8 cellular contexts compared by ENCODE assay signal in the genomic region with DNA sequence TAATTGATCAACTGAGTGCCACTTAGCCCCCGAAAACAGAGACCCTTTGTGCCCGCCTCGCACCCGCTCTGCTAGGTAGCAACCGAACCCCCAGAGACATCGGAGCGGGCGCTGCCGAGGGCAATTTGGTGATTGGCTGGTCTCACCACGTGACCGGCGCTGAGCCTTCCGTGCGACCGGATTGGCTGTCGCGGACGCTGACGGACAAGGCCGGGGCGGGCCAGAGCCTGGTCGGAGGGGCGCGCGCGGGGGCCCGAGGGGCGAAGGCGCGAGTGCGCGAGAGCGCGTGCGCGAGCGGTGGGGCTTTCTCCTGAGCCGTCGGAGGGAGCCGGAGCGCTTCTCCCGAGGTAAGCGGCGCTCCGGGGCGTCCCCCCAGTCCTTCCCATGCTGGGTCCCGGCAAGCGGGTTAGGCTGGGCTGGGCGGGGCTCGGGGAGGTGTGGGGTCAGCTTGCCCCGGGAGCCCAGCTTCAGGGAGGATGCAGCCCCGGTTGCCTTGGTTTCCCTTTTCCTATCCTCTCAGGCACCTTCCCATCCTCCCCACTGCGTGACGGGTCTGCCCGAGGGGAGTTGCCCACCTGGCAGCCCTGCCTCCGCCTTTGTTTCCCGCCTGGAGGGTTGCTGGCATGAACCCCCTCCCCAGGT. TPM values are rescaled to one million over a fixed set of nuclear protein-coding genes. Genes with fewer than 3 reads are reported as not detected.
DNase-seq lines count a peak whose midpoint lies in the region; ATAC-seq and TF ChIP-seq lines count a peak whose summit lies in the region.

TSS of gene TMEM108 (plus strand) at position 303 of the 642 bp plus-strand sequence.

- no peaks in the 10 kb centered on the region for H3K36me3 ChIP-seq in HUES64 (ENCODE audit: insufficient read depth, low read length)

- peak in 15 of 56 donors; percentile 7 to 34 (median 16) for TF ChIP-seq CTCF in dorsolateral prefrontal cortex (IDR thresholded peaks at IDR 0.05 in 54 of 56, conservative IDR thresholded peaks at IDR 0.05 in 2 of 56; ENCODE audit: low read depth in 1 of 56, partially characterized antibody in 56 of 56)

- in situ Hi-C loops in SK-MEL-5 (cut with HindIII; ENCODE audit: low pct_unique_long_range_greater_than_20kb, low sequenced_read_pairs) = no loop called here

- under 1% methylated on average over 57 of the region's 57 CpGs for WGBS in HUES64

- no peak for ATAC-seq in GM21737 (IDR thresholded peaks at IDR 0.05; ENCODE audit: unreplicated experiment)

- peak within 1 kb of the TSS; percentile 78 for H3K4me3 ChIP-seq in HUES64 (ENCODE audit: low read length)
- peak within 1 kb of the TSS; percentile 52 to 96 (median 86) for H3K4me3 ChIP-seq in dorsolateral prefrontal cortex

- peaks cover 34% of the 10 kb centered on the region for H3K27me3 ChIP-seq in HUES64 (ENCODE audit: insufficient read depth, low read length)
- no peaks in the 10 kb centered on the region for H3K27me3 ChIP-seq in dorsolateral prefrontal cortex

- peaks cover 25% of the 10 kb centered on the region for H3K4me1 ChIP-seq in HUES64 (ENCODE audit: insufficient read depth, low read length)

- no peak within 1 kb of the TSS for H3K27ac ChIP-seq in HUES64 (ENCODE audit: low read depth, low read length)
- peak within 1 kb of the TSS in 51 of 59 donors; percentile 4 to 88 (median 73) for H3K27ac ChIP-seq in dorsolateral prefrontal cortex

- peak within 1 kb of the TSS; percentile 22 for H3K9ac ChIP-seq in HUES64 (ENCODE audit: low read depth, low read length)

- DNase-seq in DMS114 treated with DMSO at 0.1 percent for 48 hours (lab: John Stamatoyannopoulos, UW; ENCODE audit: unreplicated experiment) = peak; percentile 50
- peak; percentile 58 for DNase-seq in SK-MEL-5 (ENCODE audit: low read depth, low spot score)
- DNase-seq in dorsolateral prefrontal cortex = peak; percentile 89 to 98 (median 95)
- peak; percentile 95 for DNase-seq in left kidney (ENCODE audit: low read depth, low spot score)
- DNase-seq in stimulated activated CD4-positive, alpha-beta T cell treated with anti-CD3 and anti-CD28 coated beads, Interleukin-1b, Interleukin-23, amount 100 ng/mL, for 48 hours = peak; percentile 33
- no peak for DNase-seq in LoVo (ENCODE audit: low spot score)

- H3K9me3 ChIP-seq in HUES64 (ENCODE audit: insufficient read depth, low read depth, low read length) = no peaks in the 10 kb centered on the region

- intact Hi-C loops in dorsolateral prefrontal cortex (cut with DNase I) = loop anchor here (5.0 to 10.0 kb wide), 3 partner anchors 193 to 316 kb away; partner anchors contain the start of gene NPHP3 (in 1 of the 2)

RNA-seq across cellular contexts. Expression of gene TMEM108, which starts in this region (rescaled TPM):
- polyA plus RNA-seq in HUES64 (2013, experiment 1 of 2) = 5.3 TPM
- polyA plus RNA-seq in HUES64 (2013, experiment 2 of 2) = 6.8 TPM
- total RNA-seq in SK-MEL-5 (2014; rRNA removed; shearing (Covaris generic)) = 0.13 TPM in 1 of 2 replicates, not detected in the other
- polyA plus RNA-seq in SK-MEL-5 (2015; cell fraction: cytosol; rRNA removed) = 0.31 and 2.5 TPM in 2 replicates
- 1.2 TPM in 1 of 2 replicates, not detected in the other for polyA plus RNA-seq in SK-MEL-5 (2015; cell fraction: nucleus; rRNA removed)
- 10 to 100 TPM; 12.7 to 55.9 (median 32.2) TPM for total RNA-seq in dorsolateral prefrontal cortex

Comparison
In these comparisons a context has a peak if more than half of its experiments do, and no peak if none do; other contexts are left out.
1. RNA of gene TMEM108 (total RNA-seq): 12.7 to 55.9 TPM in dorsolateral prefrontal cortex; 0.13 TPM in SK-MEL-5; every median in the first group is over 10 times any median in the second.